9 cellular contexts compared by ENCODE assay signal in genomic region chr15:98311566-98312188, GRCh38.
DNase-seq lines count a peak whose midpoint lies in the region; ATAC-seq and TF ChIP-seq lines count a peak whose summit lies in the region.
"Had no signal": no experiment of that assay in that cellular context is flagged by ENCODE, and none has a peak within 500 bp of the region (broad histone marks: within the 10 kb centered on the region; RNA-seq: fewer than 3 reads in every experiment).

No MANE protein-coding gene starts in this region.

- TF ChIP-seq CTCF in chondrocyte (IDR thresholded peaks at IDR 0.05) (peak; percentile 91), right lobe of liver (IDR thresholded peaks at IDR 0.05) (peak; percentile 80 to 85 (median 82))

- DNase-seq in DMS153 (lab: John Stamatoyannopoulos, UW) (peak; percentile 32), DMS153 treated with DMSO at 0.1 percent for 48 hours (lab: John Stamatoyannopoulos, UW; ENCODE audit: unreplicated experiment) (no peak), NCI-H2171 treated with DMSO at 0.1 percent for 48 hours (lab: John Stamatoyannopoulos, UW) (peak; percentile 47), chondrocyte (ENCODE audit: low spot score) (no peak), right lobe of liver (peak; percentile 58 to 76 (median 65))
- peak; percentile 65 for DNase-seq in activated CD4-positive, CD25-positive, alpha-beta regulatory T cell treated with anti-CD3 and anti-CD28 coated beads, Interleukin-2, amount 50 U/mL, for 72 hours
- peak; percentile 46 to 61 (median 54) for DNase-seq in stimulated activated CD4-positive, alpha-beta T cell treated with anti-CD3 and anti-CD28 coated beads, TNF-alpha, amount 100 ng/mL, for 24 hours (ENCODE audit: low read depth in 3 of 3)

- TF ChIP-seq POLR2A in right lobe of liver (IDR thresholded peaks at IDR 0.05), result no peak

- H3K27ac ChIP-seq in right lobe of liver, result no peak overlapping the region
- H3K27ac ChIP-seq: BLaER1 had no signal

- intact Hi-C loops in right lobe of liver (cut with DNase I), result loop anchor here in 1 of 2 donors (5.0 kb wide), 1 partner anchor 111 kb away; no protein-coding TSS in a partner anchor

- H3K4me1 ChIP-seq in right lobe of liver, result no peaks in the 10 kb centered on the region
- H3K4me1 ChIP-seq: BLaER1 had no signal

- no peaks in the 10 kb centered on the region for H3K9me3 ChIP-seq in right lobe of liver
- H3K9me3 ChIP-seq: BLaER1 had no signal

- H3K36me3 ChIP-seq in right lobe of liver, result no peaks in the 10 kb centered on the region
- H3K36me3 ChIP-seq: BLaER1 had no signal

- H3K27ac Mint-ChIP-seq in chondrocyte (ENCODE audit: unreplicated experiment), result no peak overlapping the region

- H3K4me3 ChIP-seq in right lobe of liver, result no peak overlapping the region
- H3K4me3 ChIP-seq: BLaER1 had no signal

- no peaks in the 10 kb centered on the region for H3K27me3 ChIP-seq in right lobe of liver
- H3K27me3 ChIP-seq: BLaER1 had no signal

- H3K27me3 Mint-ChIP-seq in chondrocyte (ENCODE audit: low read depth), result peaks cover 39% of the 10 kb centered on the region

- no peak overlapping the region for H3K4me3 Mint-ChIP-seq in chondrocyte (ENCODE audit: unreplicated experiment)

- H3K9me3 Mint-ChIP-seq in chondrocyte (ENCODE audit: low read depth), result no peaks in the 10 kb centered on the region

- H3K4me1 Mint-ChIP-seq in chondrocyte (ENCODE audit: low read depth), result no peaks in the 10 kb centered on the region

- no peaks in the 10 kb centered on the region for H3K36me3 Mint-ChIP-seq in chondrocyte (ENCODE audit: low read depth)

- ATAC-seq in HG03066 (IDR thresholded peaks at IDR 0.05; ENCODE audit: low read depth, unreplicated experiment) (peak; percentile 88), right lobe of liver (peak; percentile 66 to 84 (median 78))

- 6% methylated on average over 8 of the region's 8 CpGs for WGBS in right lobe of liver (ENCODE audit: insufficient coverage, low coverage, low lambda C conversion rate, missing lambda C conversion rate)

Comparison
In these comparisons a context has a peak if more than half of its experiments do, and no peak if none do; other contexts are left out.
1. DNase-seq: peak in DMS153 (single experiment), NCI-H2171 treated with DMSO at 0.1 percent for 48 hours (single experiment), activated CD4-positive, CD25-positive, alpha-beta regulatory T cell treated with anti-CD3 and anti-CD28 coated beads, Interleukin-2, amount 50 U/mL, for 72 hours (single experiment), right lobe of liver (3 of 3) and stimulated activated CD4-positive, alpha-beta T cell treated with anti-CD3 and anti-CD28 coated beads, TNF-alpha, amount 100 ng/mL, for 24 hours (3 of 3); none in DMS153 treated with DMSO at 0.1 percent for 48 hours (single experiment) and chondrocyte (single experiment).